Comparison of ENCODE assay signal across 23 cellular contexts in the genomic region with DNA sequence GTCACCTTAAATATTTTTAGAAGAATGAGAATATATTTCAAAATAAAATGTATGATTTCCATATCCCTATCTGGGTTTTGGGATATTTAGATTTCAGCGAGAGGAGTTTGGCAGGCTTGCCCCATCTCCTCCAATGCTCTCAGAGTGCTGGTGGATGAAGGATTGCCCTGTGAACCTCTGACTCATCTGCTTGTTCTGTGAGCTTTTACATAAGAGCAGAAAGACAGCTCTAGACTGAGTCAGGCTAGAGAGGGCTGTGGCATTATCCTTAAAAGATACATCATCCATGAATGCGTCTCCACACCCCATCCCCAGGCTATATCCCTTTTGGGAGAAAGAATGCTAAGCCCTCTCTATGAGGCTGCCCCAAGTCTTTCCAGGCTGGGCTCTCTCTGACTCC.
"Had no signal": no experiment of that assay in that cellular context is flagged by ENCODE, and none has a peak within 500 bp of the region (broad histone marks: within the 10 kb centered on the region; RNA-seq: fewer than 3 reads in every experiment).

No MANE protein-coding gene starts in this region.

- H3K36me3 ChIP-seq: SJCRH30 had no signal

- H3K9me3 ChIP-seq: SJCRH30 had no signal

- DNase-seq: IMR-90, Karpas-422, KG1, MM.1S, NCI-H1092 treated with DMSO at 0.1 percent for 48 hours, NCI-H1436, NCI-H187, NCI-H2029, NCI-H2081 treated with DMSO at 0.1 percent for 48 hours, NCI-H2171, NCI-H226, NCI-H446, NCI-H510A, NCI-H524 treated with DMSO at 0.1 percent for 48 hours, NCI-H69, NCI-H774, RPMI8226, SHP77 treated with DMSO at 0.1 percent for 48 hours, SJCRH30 had no signal

- H3K27me3 ChIP-seq: SJCRH30 had no signal

- ATAC-seq: HepG2, Right ventricle myocardium inferior, SK-N-SH treated with all-trans-retinoic acid at 6 μM for 48 hours had no signal

- H3K4me3 ChIP-seq: SJCRH30 had no signal

- H3K4me1 ChIP-seq: SJCRH30 had no signal

- H3K27ac ChIP-seq: HL-60, SJCRH30 had no signal
